ENCODE assay signal across 1 cellular context in genomic region chr12:20384841-20385240, GRCh38. TPM values are rescaled to one million over a fixed set of nuclear protein-coding genes. Genes with fewer than 3 reads are reported as not detected.
"Had no signal": no experiment of that assay in that cellular context is flagged by ENCODE, and none has a peak within 500 bp of the region (broad histone marks: within the 10 kb centered on the region; RNA-seq: fewer than 3 reads in every experiment).

No MANE protein-coding gene starts in this region.

RNA-seq across cellular contexts. Expression of gene PDE3A, which starts 16.5 kb away (rescaled TPM):
- total RNA-seq: naive thymus-derived CD8-positive, alpha-beta T cell had no signal
- polyA plus RNA-seq: naive thymus-derived CD8-positive, alpha-beta T cell had no signal
